13 cellular contexts compared by ENCODE assay signal in genomic region chr11:47289856-47290255, GRCh38. TPM values are rescaled to one million over a fixed set of nuclear protein-coding genes. Genes with fewer than 3 reads are reported as not detected.
DNase-seq lines count a peak whose midpoint lies in the region; ATAC-seq and TF ChIP-seq lines count a peak whose summit lies in the region.
"Had no signal": no experiment of that assay in that cellular context is flagged by ENCODE, and none has a peak within 500 bp of the region (broad histone marks: within the 10 kb centered on the region; RNA-seq: fewer than 3 reads in every experiment).

No MANE protein-coding gene starts in this region.

- H3K9ac ChIP-seq in liver (ENCODE audit: low read depth in 1 of 2, low read length in 2 of 2), result no peak overlapping the region
- H3K9ac ChIP-seq: BLaER1 treated with 17β-estradiol and CSF1 and Interleukin-3, amounts not matched to agents 10 nM and 100 nM had no signal

- H3K36me3 ChIP-seq in liver (ENCODE audit: control insufficient read depth in 4 of 4, insufficient read depth in 3 of 4, low read depth in 1 of 4, low read length in 3 of 4), result peaks cover 10 to 80% (median 66%) of the 10 kb centered on the region in 4 donors
- peaks cover 0 to 80% (median 50%) of the 10 kb centered on the region in 4 donors for H3K36me3 ChIP-seq in right lobe of liver

- intact Hi-C loops in right lobe of liver (cut with DNase I), result no loop called here

- TF ChIP-seq POLR2A in right lobe of liver (IDR thresholded peaks at IDR 0.05), result no peak

- WGBS in liver, result 92% methylated on average over 15 of the region's 15 CpGs
- 91% methylated on average over 6 of the region's 15 CpGs for WGBS in right lobe of liver (ENCODE audit: insufficient coverage, low coverage, low lambda C conversion rate, missing lambda C conversion rate)

- ATAC-seq in right lobe of liver (no peak), GM21447 (IDR thresholded peaks at IDR 0.05; ENCODE audit: unreplicated experiment) (no peak), GM21528 (IDR thresholded peaks at IDR 0.05; ENCODE audit: low FRiP score, unreplicated experiment) (no peak)
- ATAC-seq: CD8-positive, alpha-beta T cell had no signal

- H3K27ac ChIP-seq in liver (ENCODE audit: low read depth in 1 of 2, low read length in 2 of 2) (no peak overlapping the region), right lobe of liver (no peak overlapping the region)
- H3K27ac ChIP-seq: BLaER1 treated with 17β-estradiol and CSF1 and Interleukin-3, amounts not matched to agents 10 nM and 100 nM had no signal

- no peak for TF ChIP-seq RAD21 in liver (IDR thresholded peaks at IDR 0.05)

- no peaks in the 10 kb centered on the region for H3K4me1 ChIP-seq in liver (ENCODE audit: control insufficient read depth in 4 of 4, insufficient read depth in 4 of 4, low read length in 3 of 4)
- no peaks in the 10 kb centered on the region for H3K4me1 ChIP-seq in right lobe of liver
- H3K4me1 ChIP-seq: BLaER1 treated with 17β-estradiol and CSF1 and Interleukin-3, amounts not matched to agents 10 nM and 100 nM; HAP-1 had no signal

- no peaks in the 10 kb centered on the region for H3K9me3 ChIP-seq in liver (ENCODE audit: control insufficient read depth in 4 of 4, low read length in 3 of 4)
- H3K9me3 ChIP-seq in right lobe of liver, result no peaks in the 10 kb centered on the region
- H3K9me3 ChIP-seq: BLaER1 treated with 17β-estradiol and CSF1 and Interleukin-3, amounts not matched to agents 10 nM and 100 nM; HAP-1 had no signal

- TF ChIP-seq CTCF in liver (IDR thresholded peaks at IDR 0.05; ENCODE audit: low read depth, low read length, missing input control) (no peak), right lobe of liver (IDR thresholded peaks at IDR 0.05) (no peak), astrocyte of the spinal cord (IDR thresholded peaks at IDR 0.05; ENCODE audit: low read depth, low read length) (no peak)

- H3K27me3 ChIP-seq in liver (ENCODE audit: control insufficient read depth in 4 of 4, insufficient read depth in 4 of 4, low read length in 3 of 4), result no peaks in the 10 kb centered on the region
- no peaks in the 10 kb centered on the region for H3K27me3 ChIP-seq in right lobe of liver
- H3K27me3 ChIP-seq: BLaER1 treated with 17β-estradiol and CSF1 and Interleukin-3, amounts not matched to agents 10 nM and 100 nM had no signal

- H3K4me3 ChIP-seq in liver (ENCODE audit: low read depth in 1 of 3, low read length in 3 of 3) (no peak overlapping the region), right lobe of liver (no peak overlapping the region), astrocyte of the spinal cord (ENCODE audit: low read depth, low read length) (no peak overlapping the region)
- H3K4me3 ChIP-seq: BLaER1 treated with 17β-estradiol and CSF1 and Interleukin-3, amounts not matched to agents 10 nM and 100 nM; HAP-1 had no signal

- DNase-seq in right lobe of liver (no peak), astrocyte of the spinal cord (ENCODE audit: low read depth, low spot score) (peak; percentile 43), iris pigment epithelial cell (ENCODE audit: low read depth) (peak; percentile 15), glomerular visceral epithelial cell (ENCODE audit: extremely low spot score) (no peak)
- DNase-seq: Calu3; CD8-positive, alpha-beta T cell; DMS79 treated with DMSO at 0.1 percent for 48 hours; GF-D8 had no signal

- in situ Hi-C loops in astrocyte of the spinal cord (cut with HindIII; ENCODE audit: low sequenced_read_pairs), result no loop called here

TF ChIP-seq in liver, 16 proteins besides CTCF, POLR2A, EP300 and RAD21:
- TF ChIP-seq, protein P1, sequence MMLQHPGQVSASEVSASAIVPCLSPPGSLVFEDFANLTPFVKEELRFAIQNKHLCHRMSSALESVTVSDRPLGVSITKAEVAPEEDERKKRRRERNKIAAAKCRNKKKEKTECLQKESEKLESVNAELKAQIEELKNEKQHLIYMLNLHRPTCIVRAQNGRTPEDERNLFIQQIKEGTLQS (IDR thresholded peaks at IDR 0.05), result no peak
- peak; percentile 42 to 59 for TF ChIP-seq RXRA (IDR thresholded peaks at IDR 0.05)

RNA-seq across cellular contexts. Expression of gene MADD, which starts 19.9 kb away (rescaled TPM):
- total RNA-seq in liver (10 to 100 TPM in 1 of 2 donors, 1 to 10 TPM in 1; 9.9 to 20.5 TPM), right lobe of liver (10 to 100 TPM; 15.2 to 21.3 (median 16.8) TPM)
- polyA plus RNA-seq in liver, result 10 to 100 TPM in 1 of 2 donors, 1 to 10 TPM in 1; 9.9 to 12.2 TPM

RNA-seq across cellular contexts. Expression of gene NR1H3, which starts 32.1 kb away (rescaled TPM):
- total RNA-seq in liver (10 to 100 TPM; 52.8 to 55.2 TPM), right lobe of liver (10 to 100 TPM; 61.5 to 82.9 (median 67.3) TPM)
- polyA plus RNA-seq in liver, result 10 to 100 TPM; 56.0 to 57.3 TPM

RNA-seq across cellular contexts. Expression of gene ACP2, which starts 41.2 kb away (rescaled TPM):
- total RNA-seq in liver (10 to 100 TPM; 81.7 to 94.4 TPM), right lobe of liver (100 to 1,000 TPM in 2 of 6 experiments, 10 to 100 TPM in 4; 53.3 to 173 (median 64.1) TPM)
- 10 to 100 TPM; 40.3 to 76.9 TPM for polyA plus RNA-seq in liver

Comparison
In these comparisons a context has a peak if more than half of its experiments do, and no peak if none do; other contexts are left out.
1. DNase-seq: peak in astrocyte of the spinal cord (single experiment) and iris pigment epithelial cell (single experiment); none in right lobe of liver (0 of 3) and glomerular visceral epithelial cell (single experiment).